In genomic region chr15:44569316-44569715, GRCh38 we compare ENCODE assay signal across 25 cellular contexts.
"Had no signal": no experiment of that assay in that cellular context is flagged by ENCODE, and none has a peak within 500 bp of the region (broad histone marks: within the 10 kb centered on the region; RNA-seq: fewer than 3 reads in every experiment).

No MANE protein-coding gene starts in this region.

- H3K9me3 Mint-ChIP-seq: activated T-helper 1 cell treated with anti-CD3 and anti-CD28 coated beads, Interleukin-12 subunit alpha, Interleukin-12 subunit beta, Interleukin-2, Interleukin-4 antibody, amounts not matched to agents 30 ng/mL and 10 ng/mL and 1 ng/mL, durations not matched to agents 14 hours and 24 hours and 36 hours; central memory CD8-positive, alpha-beta T cell; dendritic cell treated with granulocyte-macrophage colony-stimulating factor and Interleukin-4, amounts not matched to agents 40 ng/mL and 50 ng/mL, for 4 days; T-helper 1 cell treated with Interleukin-12 subunit alpha and Interleukin-12 subunit beta and Interleukin-4 antibody, amounts not matched to agents 30 μg/mL and 1 μg/mL, for 36 hours had no signal

- H3K27ac Mint-ChIP-seq: activated CD4-positive, alpha-beta T cell treated with anti-CD3 and anti-CD28 coated beads, Interleukin-2, amount 10 ng/mL, durations not matched to agents 7 days and 5 days; activated T-helper 1 cell treated with anti-CD3 and anti-CD28 coated beads, Interleukin-12 subunit alpha, Interleukin-12 subunit beta, Interleukin-2, Interleukin-4 antibody, amounts not matched to agents 30 ng/mL and 10 ng/mL and 1 ng/mL, durations not matched to agents 14 hours and 24 hours and 36 hours; dendritic cell treated with granulocyte-macrophage colony-stimulating factor and Interleukin-4, amounts not matched to agents 40 ng/mL and 50 ng/mL, for 4 days; nephron; T-helper 1 cell treated with Interleukin-12 subunit alpha and Interleukin-12 subunit beta and Interleukin-4 antibody, amounts not matched to agents 30 μg/mL and 1 μg/mL, for 36 hours had no signal

- H3K4me1 Mint-ChIP-seq: activated CD4-positive, alpha-beta T cell treated with anti-CD3 and anti-CD28 coated beads, Interleukin-2, amount 10 ng/mL, durations not matched to agents 7 days and 5 days; central memory CD8-positive, alpha-beta T cell; nephron had no signal

- ATAC-seq: foreskin keratinocyte; left lobe of liver; stimulated activated naive CD8-positive, alpha-beta T cell treated with anti-CD3 and anti-CD28 coated beads, Interleukin-15, Interleukin-2, amounts not matched to agents 100 U/mL and 50 U/mL, for 24 hours had no signal

- H3K4me3 ChIP-seq: esophagus muscularis mucosa, heart right ventricle, lower lobe of right lung, right lobe of liver, SK-N-MC, testis, transverse colon had no signal

- DNase-seq: activated CD4-positive, alpha-beta T cell treated with anti-CD3 and anti-CD28 coated beads, Interleukin-2, amount 10 ng/mL, durations not matched to agents 7 days and 5 days; activated CD4-positive, CD25-positive, alpha-beta regulatory T cell treated with anti-CD3 and anti-CD28 coated beads, Interleukin-2, amount 50 U/mL, for 72 hours; activated gamma-delta T cell; activated naive CD4-positive, alpha-beta T cell treated with anti-CD3 and anti-CD28 coated beads, Interleukin-2, amount 50 U/mL, for 16 hours; activated T-cell treated with anti-CD3 and anti-CD28 coated beads for 4 hours; foreskin keratinocyte; heart right ventricle; lower lobe of right lung; mesendoderm; posterior cingulate gyrus; right lobe of liver; stimulated activated CD4-positive, alpha-beta T cell treated with anti-CD3 and anti-CD28 coated beads, Interleukin-2, amount 100 ng/mL, for 48 hours; stimulated activated naive CD8-positive, alpha-beta T cell treated with anti-CD3 and anti-CD28 coated beads, Interleukin-15, Interleukin-2, amounts not matched to agents 100 U/mL and 50 U/mL, for 24 hours; SW 1271; T1000; testis; transverse colon had no signal

- H3K27ac ChIP-seq: foreskin keratinocyte, heart right ventricle, lower lobe of right lung, right lobe of liver, testis, transverse colon had no signal

- H3K27me3 ChIP-seq: esophagus muscularis mucosa, foreskin keratinocyte, heart right ventricle, right lobe of liver, testis, transverse colon had no signal

- H3K27me3 Mint-ChIP-seq: activated CD4-positive, alpha-beta T cell treated with anti-CD3 and anti-CD28 coated beads, Interleukin-2, amount 10 ng/mL, durations not matched to agents 7 days and 5 days; central memory CD8-positive, alpha-beta T cell; dendritic cell treated with granulocyte-macrophage colony-stimulating factor and Interleukin-4, amounts not matched to agents 40 ng/mL and 50 ng/mL, for 4 days had no signal

- H3K9me3 ChIP-seq: lower lobe of right lung, right lobe of liver, testis, transverse colon had no signal

- H3K4me1 ChIP-seq: esophagus muscularis mucosa, foreskin keratinocyte, heart right ventricle, lower lobe of right lung, right lobe of liver, testis, transverse colon had no signal

- H3K4me3 Mint-ChIP-seq: activated CD4-positive, alpha-beta T cell treated with anti-CD3 and anti-CD28 coated beads, Interleukin-2, amount 10 ng/mL, durations not matched to agents 7 days and 5 days; activated T-helper 1 cell treated with anti-CD3 and anti-CD28 coated beads, Interleukin-12 subunit alpha, Interleukin-12 subunit beta, Interleukin-2, Interleukin-4 antibody, amounts not matched to agents 30 ng/mL and 10 ng/mL and 1 ng/mL, durations not matched to agents 14 hours and 24 hours and 36 hours; central memory CD8-positive, alpha-beta T cell; dendritic cell treated with granulocyte-macrophage colony-stimulating factor and Interleukin-4, amounts not matched to agents 40 ng/mL and 50 ng/mL, for 4 days; nephron; T-helper 1 cell treated with Interleukin-12 subunit alpha and Interleukin-12 subunit beta and Interleukin-4 antibody, amounts not matched to agents 30 μg/mL and 1 μg/mL, for 36 hours had no signal
